Comparison of ENCODE assay signal across 8 cellular contexts in genomic region chr1:48227165-48228013, GRCh38. TPM values are rescaled to one million over a fixed set of nuclear protein-coding genes. Genes with fewer than 3 reads are reported as not detected.
DNase-seq lines count a peak whose midpoint lies in the region; ATAC-seq, FAIRE-seq and TF ChIP-seq lines count a peak whose summit lies in the region.

No MANE protein-coding gene starts in this region.

- H3K79me2 ChIP-seq in K562 (ENCODE audit: control insufficient read depth, insufficient read depth, low read length), result no peaks in the 10 kb centered on the region

- H3K4me2 ChIP-seq in BLaER1, result peak overlapping the region; percentile 61
- H3K4me2 ChIP-seq in K562 (ENCODE audit: insufficient read depth, low read length), result no peak overlapping the region

- peak; percentile 62 for DNase-seq in Jurkat, Clone E6-1 (ENCODE audit: low read depth, low spot score)
- DNase-seq in K562 (ENCODE audit: extremely low read depth in 1 of 4, low spot score in 3 of 4) (no peak), brain microvascular endothelial cell (no peak), left colon (no peak), GM10266 (ENCODE audit: extremely low spot score) (no peak), NCI-H748 (lab: John Stamatoyannopoulos, UW; ENCODE audit: unreplicated experiment) (no peak)

- peak overlapping the region; percentile 48; the same call in 1 of the 2 replicates for H3K9ac ChIP-seq in BLaER1
- H3K9ac ChIP-seq in K562 (ENCODE audit: insufficient read depth in 1 of 2, low read depth in 2 of 2, low read length in 2 of 2), result no peak overlapping the region

- peak; percentile 47 for ATAC-seq in GM18870 (IDR thresholded peaks at IDR 0.05; ENCODE audit: unreplicated experiment)
- no peak for ATAC-seq in K562
- no peak for ATAC-seq in left colon

- TF ChIP-seq CTCF in K562 (IDR thresholded peaks at IDR 0.05 in 2 of 3, conservative IDR thresholded peaks at IDR 0.05 in 1 of 3; ENCODE audit: insufficient read depth in 2 of 3, low read depth in 1 of 3, low read length in 3 of 3) (no peak), brain microvascular endothelial cell (IDR thresholded peaks at IDR 0.05; ENCODE audit: low read depth, low read length, missing control alignments) (no peak), GM10266 (IDR thresholded peaks at IDR 0.05; ENCODE audit: control insufficient read depth, insufficient read depth, low read depth, missing control alignments) (no peak)

- in situ Hi-C loops in K562 (cut with MboI), result no loop called here
- in situ Hi-C loops in brain microvascular endothelial cell (cut with HindIII; ENCODE audit: low pct_ligation_motif_present, low sequenced_read_pairs), result no loop called here

- H2AFZ ChIP-seq in K562 (ENCODE audit: low read depth, low read length), result no peak overlapping the region

- peaks cover 15% of the 10 kb centered on the region for H3K4me1 ChIP-seq in BLaER1
- no peaks in the 10 kb centered on the region for H3K4me1 ChIP-seq in K562 (replicated peaks in 1 of 2; ENCODE audit: control insufficient read depth in 2 of 2, insufficient read depth in 2 of 2, low read length in 2 of 2)

- no peak overlapping the region for H3K4me3 ChIP-seq in BLaER1
- no peak overlapping the region for H3K4me3 ChIP-seq in Jurkat, Clone E6-1 (ENCODE audit: low read length)
- no peak overlapping the region for H3K4me3 ChIP-seq in K562
- H3K4me3 ChIP-seq in brain microvascular endothelial cell (ENCODE audit: low read depth, low read length), result no peak overlapping the region

- H3K9me3 ChIP-seq in BLaER1 (no peaks in the 10 kb centered on the region), K562 (replicated peaks; ENCODE audit: control insufficient read depth, insufficient read depth, low read depth, low read length) (no peaks in the 10 kb centered on the region)

- TF ChIP-seq EP300 in K562 (IDR thresholded peaks at IDR 0.05; ENCODE audit: low read length), result no peak

- no peaks in the 10 kb centered on the region for H3K9me1 ChIP-seq in K562 (ENCODE audit: control insufficient read depth, insufficient read depth, low read length)

- WGBS in K562 (ENCODE audit: insufficient coverage, low coverage, missing lambda C conversion rate), result 4% methylated on average over 7 of the region's 10 CpGs

- POLR2A ChIA-PET in K562 (lab: Yijun Ruan, JAX), result no interaction called here

- no peak for TF ChIP-seq RAD21 in K562 (CRISPR knock-in tag; conservative IDR thresholded peaks at IDR 0.05 in 1 of 2, IDR thresholded peaks at IDR 0.05 in 1 of 2)

- TF ChIP-seq POLR2A in K562 (conservative IDR thresholded peaks at IDR 0.05), result no peak

- FAIRE-seq in K562 (lab: Jason Lieb, UNC), result peak; percentile 37

- H3K36me3 ChIP-seq in BLaER1, result no peaks in the 10 kb centered on the region
- H3K36me3 ChIP-seq in K562 (ENCODE audit: control insufficient read depth, insufficient read depth, low read length), result no peaks in the 10 kb centered on the region
- H3K36me3 ChIP-seq in brain microvascular endothelial cell (replicated peaks), result no peaks in the 10 kb centered on the region

- H3K27me3 ChIP-seq in BLaER1 (no peaks in the 10 kb centered on the region), K562 (ENCODE audit: control insufficient read depth in 2 of 2, insufficient read depth in 2 of 2, low read length in 2 of 2) (no peaks in the 10 kb centered on the region; a peak in 1 of 5 replicates), brain microvascular endothelial cell (replicated peaks) (no peaks in the 10 kb centered on the region)

- intact Hi-C loops in K562 (cut with micrococcal nuclease) (no loop called here), left colon (cut with DNase I, micrococcal nuclease) (no loop called here)

- no TSS peak for BruUV-seq in K562 (replicated peaks; lab: Mats Ljungman, UMichigan)

- H3K27ac ChIP-seq in BLaER1 (peak overlapping the region; percentile 70), K562 (ENCODE audit: extremely low read depth, low read depth, low read length) (no peak overlapping the region), brain microvascular endothelial cell (no peak overlapping the region)

- CTCF ChIA-PET in K562 (lab: Yijun Ruan, JAX; ENCODE audit: low intra/inter-chr PET ratio), result no interaction called here

- no peaks in the 10 kb centered on the region for H4K20me1 ChIP-seq in BLaER1
- H4K20me1 ChIP-seq in K562 (replicated peaks; ENCODE audit: control insufficient read depth, insufficient read depth, low read length), result peaks cover 3% of the 10 kb centered on the region; the same call in 1 of the 2 replicates

TF ChIP-seq in K562, 482 proteins besides CTCF, POLR2A, EP300 and RAD21 (continues in another document):
- TF ChIP-seq KHSRP (IDR thresholded peaks at IDR 0.05) (no peak), ZNF696 (CRISPR knock-in tag; conservative IDR thresholded peaks at IDR 0.05) (no peak), ZNF592 (IDR thresholded peaks at IDR 0.05) (no peak), TARDBP (IDR thresholded peaks at IDR 0.05) (no peak), MEIS2 (IDR thresholded peaks at IDR 0.05; ENCODE audit: partially characterized antibody) (no peak), ETV1 (tag; conservative IDR thresholded peaks at IDR 0.05; ENCODE audit: low read depth) (no peak), RB1 (IDR thresholded peaks at IDR 0.05; ENCODE audit: low read depth) (no peak), ZNF436 (CRISPR knock-in tag; IDR thresholded peaks at IDR 0.05) (no peak), NRF1 (conservative IDR thresholded peaks at IDR 0.05 in 1 of 2, IDR thresholded peaks at IDR 0.05 in 1 of 2) (no peak), VEZF1 (CRISPR knock-in tag; IDR thresholded peaks at IDR 0.05) (no peak), ETV6 (IDR thresholded peaks at IDR 0.05; ENCODE audit: borderline replicate concordance in 1 of 2, low read depth in 2 of 2, low read length in 1 of 2) (no peak), ETV6 (CRISPR knock-in tag; IDR thresholded peaks at IDR 0.05; ENCODE audit: borderline replicate concordance) (no peak), HDAC3 (IDR thresholded peaks at IDR 0.05; ENCODE audit: borderline replicate concordance, partially characterized antibody) (no peak), CAMTA2 (CRISPR knock-in tag; conservative IDR thresholded peaks at IDR 0.05) (no peak)

RNA-seq across cellular contexts. Expression of gene SLC5A9, which starts 4.9 kb away (rescaled TPM):
- polyA plus RNA-seq in Jurkat, Clone E6-1 (2012; ENCODE audit: insufficient read depth, insufficient read length), result not detected
- not detected in 2 replicates for total RNA-seq in K562 (2011; cell fraction: chromatin; rRNA removed; ENCODE audit: low replicate concordance)
- not detected in 2 replicates for total RNA-seq in K562 (2011; cell fraction: nucleolus; rRNA removed)
- not detected in 2 replicates for total RNA-seq in K562 (2011; cell fraction: nucleoplasm; rRNA removed)
- total RNA-seq in K562 (2014; rRNA removed) (not detected in 2 replicates), K562 (2014; rRNA removed; fragmentation: Illumina TruSeq; extraction: Trizol) (not detected in 2 replicates), K562 (2015; rRNA removed; fragmentation: Illumina TruSeq; extraction: Trizol) (not detected in 2 replicates), K562 (2021) (not detected in 2 replicates), left colon (1 to 10 TPM; 3.5 to 5.7 TPM)
- polyA plus RNA-seq in K562 (2011; rRNA removed) (not detected in 2 replicates), K562 (2014; fragmentation: Illumina TruSeq; extraction: Trizol) (not detected in 2 replicates), K562 (2014; fragmentation: Nextera tagmentation; extraction: Ambion mirVana) (not detected), K562 (2014; rRNA removed) (not detected in 2 replicates)
- not detected in 2 replicates for polyA plus RNA-seq in K562 (2011; cell fraction: cytosol; rRNA removed)
- 0.04 TPM in 1 of 2 replicates, not detected in the other for polyA plus RNA-seq in K562 (2011; cell fraction: nucleus; rRNA removed)
- polyA plus RNA-seq in K562 (2012), result not detected in 2 replicates
- polyA minus RNA-seq in K562 (2011; rRNA and poly(A)+ RNA removed), result not detected in 2 replicates
- not detected in 2 replicates for polyA minus RNA-seq in K562 (2011; cell fraction: cytosol; rRNA and poly(A)+ RNA removed)
- polyA minus RNA-seq in K562 (2011; cell fraction: nucleus; rRNA and poly(A)+ RNA removed), result not detected in 2 replicates
